Comparison of ENCODE assay signal across 16 cellular contexts in genomic region chr7:137870684-137871083, GRCh38. TPM values are rescaled to one million over a fixed set of nuclear protein-coding genes. Genes with fewer than 3 reads are reported as not detected.
"Had no signal": no experiment of that assay in that cellular context is flagged by ENCODE, and none has a peak within 500 bp of the region (broad histone marks: within the 10 kb centered on the region; RNA-seq: fewer than 3 reads in every experiment).

No MANE protein-coding gene starts in this region.

- H3K4me1 Mint-ChIP-seq: activated B cell treated with CpG ODN at 0.5 μM for 24 hours had no signal

- H3K27me3 Mint-ChIP-seq: activated B cell treated with CpG ODN at 0.5 μM for 24 hours had no signal

- H3K27ac Mint-ChIP-seq: activated B cell treated with CpG ODN at 0.5 μM for 24 hours; neural progenitor cell; T-helper 2 cell treated with Interferon-gamma antibody and Interleukin-4, amounts not matched to agents 5 μg/mL and 100 μg/mL, for 36 hours had no signal

- H3K4me1 ChIP-seq: colonic mucosa, foreskin keratinocyte, lower lobe of right lung, neural progenitor cell, uterus had no signal

- H3K36me3 ChIP-seq: cardiac muscle cell, colonic mucosa, uterus had no signal

- H3K4me3 ChIP-seq: cardiac muscle cell, colonic mucosa, lower lobe of right lung, neural progenitor cell, sigmoid colon, tibial nerve, uterus had no signal

- ATAC-seq: foreskin keratinocyte had no signal

- DNase-seq: activated B cell treated with CpG ODN at 0.5 μM for 24 hours; activated CD4-positive, alpha-beta T cell treated with anti-CD3 and anti-CD28 coated beads for 48 hours; activated CD8-positive, alpha-beta memory T cell treated with anti-CD3 and anti-CD28 coated beads for 24 hours; activated naive CD4-positive, alpha-beta T cell treated with Interleukin-2 at 50 U/mL for 16 hours; colonic mucosa; foreskin keratinocyte; lower lobe of right lung; midbrain; sigmoid colon; stimulated activated CD4-positive, alpha-beta T cell treated with anti-CD3 and anti-CD28 coated beads, Interleukin-12 subunit alpha, Interleukin-12 subunit beta, amount 100 ng/mL, for 4 hours; stimulated activated CD4-positive, alpha-beta T cell treated with anti-CD3 and anti-CD28 coated beads, Interleukin-2, amount 100 ng/mL, for 24 hours had no signal

- H3K9me3 ChIP-seq: colonic mucosa, lower lobe of right lung, sigmoid colon had no signal

- H3K4me3 Mint-ChIP-seq: activated B cell treated with CpG ODN at 0.5 μM for 24 hours; neural progenitor cell; T-helper 2 cell treated with Interferon-gamma antibody and Interleukin-4, amounts not matched to agents 5 μg/mL and 100 μg/mL, for 36 hours had no signal

- H3K27ac ChIP-seq: cardiac muscle cell, colonic mucosa, foreskin keratinocyte, neural progenitor cell had no signal

- H3K9ac ChIP-seq: neural progenitor cell had no signal

- H3K27me3 ChIP-seq: cardiac muscle cell, colonic mucosa, foreskin keratinocyte, neural progenitor cell, sigmoid colon, tibial nerve, uterus had no signal

RNA-seq across cellular contexts. Expression of gene DGKI, which starts 23.9 kb away (rescaled TPM):
- total RNA-seq: activated B cell treated with CpG ODN at 0.5 μM for 24 hours, foreskin keratinocyte had no signal
- polyA plus RNA-seq: foreskin keratinocyte had no signal
